Comparison of ENCODE assay signal across 16 cellular contexts in the genomic region with DNA sequence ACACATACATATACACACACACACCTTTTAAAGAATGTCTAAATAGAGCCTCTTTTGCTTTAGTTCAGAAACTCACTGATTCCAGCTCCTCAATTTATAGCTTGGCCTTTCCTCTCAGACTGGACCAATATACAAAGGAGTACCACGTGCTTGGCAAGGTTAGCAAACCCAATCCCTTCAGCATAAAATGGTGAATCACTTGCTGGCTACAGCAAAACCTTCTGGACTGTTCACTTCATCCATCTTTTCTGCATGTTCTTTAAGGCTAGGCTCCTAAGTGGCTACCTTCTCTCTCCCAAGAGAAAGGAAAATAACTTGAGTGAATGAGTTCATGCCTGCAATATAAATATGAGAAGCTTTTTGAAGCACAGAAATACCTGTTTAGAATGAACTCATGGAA.
"Had no signal": no experiment of that assay in that cellular context is flagged by ENCODE, and none has a peak within 500 bp of the region (broad histone marks: within the 10 kb centered on the region; RNA-seq: fewer than 3 reads in every experiment).

No MANE protein-coding gene starts in this region.

- H3K9me3 ChIP-seq: body of pancreas, gastrocnemius medialis, vagina had no signal

- H3K9ac ChIP-seq: parathyroid adenoma had no signal

- DNase-seq: activated CD4-positive, alpha-beta T cell treated with anti-CD3 and anti-CD28 coated beads for 4 hours; activated CD8-positive, alpha-beta memory T cell treated with anti-CD3 and anti-CD28 coated beads, Interleukin-2, amount 50 U/mL, for 4 hours; activated CD8-positive, alpha-beta T cell treated with anti-CD3 and anti-CD28 coated beads for 36 hours; activated naive CD4-positive, alpha-beta T cell; activated naive CD8-positive, alpha-beta T cell treated with anti-CD3 and anti-CD28 coated beads, Interleukin-2, amount 50 U/mL, for 24 hours; body of pancreas; endodermal cell; gastrocnemius medialis; heart right ventricle; islet precursor cell; left ventricle myocardium superior; mesendoderm; retina; stimulated activated CD4-positive, alpha-beta T cell treated with anti-CD3 and anti-CD28 coated beads, Interleukin-4, amount 100 ng/mL, for 24 hours had no signal

- H2AFZ ChIP-seq: parathyroid adenoma had no signal

- H3K4me3 ChIP-seq: body of pancreas, gastrocnemius medialis, heart right ventricle, vagina had no signal

- H3K79me2 ChIP-seq: parathyroid adenoma had no signal

- H3K36me3 ChIP-seq: gastrocnemius medialis, heart right ventricle, vagina had no signal

- ATAC-seq: activated CD8-positive, alpha-beta T cell treated with anti-CD3 and anti-CD28 coated beads for 36 hours; activated naive CD8-positive, alpha-beta T cell treated with anti-CD3 and anti-CD28 coated beads, Interleukin-2, amount 50 U/mL, for 24 hours; body of pancreas; gastrocnemius medialis; heart right ventricle; left ventricle myocardium superior had no signal

- H3K27me3 ChIP-seq: body of pancreas, gastrocnemius medialis, heart right ventricle, vagina had no signal

- H3K4me1 ChIP-seq: gastrocnemius medialis, parathyroid adenoma, vagina had no signal

- H3K27ac ChIP-seq: body of pancreas, gastrocnemius medialis, heart right ventricle, parathyroid adenoma, vagina had no signal
